25 cellular contexts compared by ENCODE assay signal in genomic region chr1:103582493-103582892, GRCh38. TPM values are rescaled to one million over a fixed set of nuclear protein-coding genes. Genes with fewer than 3 reads are reported as not detected.
"Had no signal": no experiment of that assay in that cellular context is flagged by ENCODE, and none has a peak within 500 bp of the region (broad histone marks: within the 10 kb centered on the region; RNA-seq: fewer than 3 reads in every experiment).

No MANE protein-coding gene starts in this region.

- H3K4me1 ChIP-seq: ascending aorta had no signal

- ATAC-seq: activated CD8-positive, alpha-beta T cell treated with anti-CD3 and anti-CD28 coated beads for 36 hours; activated T-cell treated with anti-CD3 and anti-CD28 coated beads, Interleukin-2, amount 50 U/mL, for 72 hours; K562; T-cell had no signal

- H3K27me3 ChIP-seq: ascending aorta had no signal

- H3K4me3 ChIP-seq: ascending aorta, K562 had no signal

- DNase-seq: activated CD4-positive, alpha-beta T cell treated with anti-CD3 and anti-CD28 coated beads for 4 hours; activated CD8-positive, alpha-beta memory T cell treated with anti-CD3 and anti-CD28 coated beads, Interleukin-2, amount 50 U/mL, for 4 hours; activated CD8-positive, alpha-beta T cell treated with anti-CD3 and anti-CD28 coated beads for 36 hours; activated naive CD4-positive, alpha-beta T cell treated with anti-CD3 and anti-CD28 coated beads, Interleukin-2, amount 50 U/mL, for 16 hours; activated T-cell treated with anti-CD3 and anti-CD28 coated beads, Interleukin-2, amount 50 U/mL, for 72 hours; amniotic stem cell; Karpas-422; MM.1S; NCI-H1105; NCI-H1436 treated with DMSO at 0.1 percent for 48 hours; NCI-H2171; NCI-H2227 treated with DMSO at 0.1 percent for 48 hours; NCI-H446 treated with DMSO at 0.1 percent for 48 hours; NCI-H524 treated with DMSO at 0.1 percent for 48 hours; NCI-H748 treated with DMSO at 0.1 percent for 48 hours; SIG-M5; T-cell; T-helper 2 cell; T1000; WERI-Rb-1 had no signal

- H3K27ac ChIP-seq: ascending aorta, WERI-Rb-1 had no signal

- H3K36me3 ChIP-seq: ascending aorta, WERI-Rb-1 had no signal

- H3K9me3 ChIP-seq: ascending aorta had no signal

RNA-seq across cellular contexts. Expression of gene AMY2A, which starts 34.7 kb away (rescaled TPM):
- total RNA-seq: activated CD8-positive, alpha-beta T cell treated with anti-CD3 and anti-CD28 coated beads for 36 hours; activated T-cell treated with anti-CD3 and anti-CD28 coated beads, Interleukin-2, amount 50 U/mL, for 72 hours; activated T-helper 2 cell treated with anti-CD3 and anti-CD28 coated beads, Interferon-gamma antibody, Interleukin-2, Interleukin-4, amounts not matched to agents 10 μg/mL and 5 μg/mL and 100 μg/mL, durations not matched to agents 14 hours and 24 hours and 36 hours; ascending aorta; OCI-LY7; RPMI7951 had no signal
- polyA plus RNA-seq: K562 had no signal
